In genomic region chr7:97226541-97226940, GRCh38 we compare ENCODE assay signal across 1 cellular context.
TF ChIP-seq lines count a peak whose summit lies in the region.

No MANE protein-coding gene starts in this region.

TF ChIP-seq in GM23338, 12 proteins besides CTCF, POLR2A, EP300 and RAD21 (continued from another document):
- TF ChIP-seq ZNF462 (CRISPR knock-in tag; IDR thresholded peaks at IDR 0.05) (no peak), JUNB (IDR thresholded peaks at IDR 0.05; ENCODE audit: unreplicated experiment) (no peak), REST (IDR thresholded peaks at IDR 0.05; ENCODE audit: unreplicated experiment) (no peak), ETS1 (IDR thresholded peaks at IDR 0.05) (no peak), ZNF331 (CRISPR knock-in tag; IDR thresholded peaks at IDR 0.05; ENCODE audit: low read depth) (no peak), ZNF114 (CRISPR knock-in tag; IDR thresholded peaks at IDR 0.05) (no peak)
TF ChIP-seq in GM23338: peak in this region for 0.
